Comparison of ENCODE assay signal across 24 cellular contexts in genomic region chr6:88810089-88810488, GRCh38.
"Had no signal": no experiment of that assay in that cellular context is flagged by ENCODE, and none has a peak within 500 bp of the region (broad histone marks: within the 10 kb centered on the region; RNA-seq: fewer than 3 reads in every experiment).

No MANE protein-coding gene starts in this region.

- H3K4me3 ChIP-seq: colonic mucosa, coronary artery, dorsolateral prefrontal cortex, esophagus muscularis mucosa, esophagus squamous epithelium, gastrocnemius medialis, gastroesophageal sphincter, heart left ventricle, heart right ventricle had no signal

- H3K27me3 ChIP-seq: colonic mucosa, dorsolateral prefrontal cortex, esophagus muscularis mucosa, esophagus squamous epithelium, foreskin keratinocyte, gastrocnemius medialis, gastroesophageal sphincter, heart left ventricle, heart right ventricle had no signal

- H3K36me3 ChIP-seq: colonic mucosa, esophagus muscularis mucosa, gastrocnemius medialis, gastroesophageal sphincter, heart right ventricle had no signal

- H3K27ac ChIP-seq: colonic mucosa, coronary artery, dorsolateral prefrontal cortex, epithelial cell of prostate, esophagus muscularis mucosa, esophagus squamous epithelium, foreskin keratinocyte, gastrocnemius medialis, gastroesophageal sphincter, heart left ventricle, heart right ventricle had no signal

- H3K4me1 ChIP-seq: colonic mucosa, esophagus squamous epithelium, foreskin keratinocyte, gastroesophageal sphincter had no signal

- H3K9me3 ChIP-seq: colonic mucosa had no signal

- DNase-seq: colonic mucosa; cortex of kidney; dermis blood vessel endothelial cell; dorsolateral prefrontal cortex; effector CD4-positive, alpha-beta T cell; effector CD8-positive, alpha-beta T cell; effector memory CD4-positive, alpha-beta T cell; effector memory CD8-positive, alpha-beta T cell; endodermal cell; erythroblast; esophagus squamous epithelium; foreskin fibroblast; foreskin keratinocyte; foreskin melanocyte; gastrocnemius medialis; glutamatergic neuron; head of caudate nucleus; heart left ventricle; heart right ventricle had no signal

- ATAC-seq: effector memory CD8-positive, alpha-beta T cell; esophagus mucosa; foreskin keratinocyte; gastrocnemius medialis; gastroesophageal sphincter; heart left ventricle; heart right ventricle had no signal
